ENCODE assay signal across 1 cellular context in genomic region chr18:50281295-50281971, GRCh38.
A peak's percentile ranks its signal among the peaks of the same experiment; 100 is the strongest.
TF ChIP-seq lines count a peak whose summit lies in the region.

A gene with protein sequence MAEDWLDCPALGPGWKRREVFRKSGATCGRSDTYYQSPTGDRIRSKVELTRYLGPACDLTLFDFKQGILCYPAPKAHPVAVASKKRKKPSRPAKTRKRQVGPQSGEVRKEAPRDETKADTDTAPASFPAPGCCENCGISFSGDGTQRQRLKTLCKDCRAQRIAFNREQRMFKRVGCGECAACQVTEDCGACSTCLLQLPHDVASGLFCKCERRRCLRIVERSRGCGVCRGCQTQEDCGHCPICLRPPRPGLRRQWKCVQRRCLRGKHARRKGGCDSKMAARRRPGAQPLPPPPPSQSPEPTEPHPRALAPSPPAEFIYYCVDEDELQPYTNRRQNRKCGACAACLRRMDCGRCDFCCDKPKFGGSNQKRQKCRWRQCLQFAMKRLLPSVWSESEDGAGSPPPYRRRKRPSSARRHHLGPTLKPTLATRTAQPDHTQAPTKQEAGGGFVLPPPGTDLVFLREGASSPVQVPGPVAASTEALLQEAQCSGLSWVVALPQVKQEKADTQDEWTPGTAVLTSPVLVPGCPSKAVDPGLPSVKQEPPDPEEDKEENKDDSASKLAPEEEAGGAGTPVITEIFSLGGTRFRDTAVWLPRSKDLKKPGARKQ (minus strand): TSS chr18:50281523. CDS start chr18:50279992, 1,531 bp downstream.

TF ChIP-seq in K562, 482 proteins besides CTCF, POLR2A, EP300 and RAD21 (continued from another document and continues in another):
- TF ChIP-seq CTBP1 (IDR thresholded peaks at IDR 0.05; ENCODE audit: borderline replicate concordance) = peak; percentile 49; the same call in 1 of the 2 replicates
- TF ChIP-seq ZNF140 (CRISPR knock-in tag; IDR thresholded peaks at IDR 0.05) = no peak
- TF ChIP-seq ZNF395 (CRISPR knock-in tag; IDR thresholded peaks at IDR 0.05) = no peak
- peak in 1 of 2 experiments; percentile 88; a peak in 2 of 4 replicates for TF ChIP-seq HDAC1 (IDR thresholded peaks at IDR 0.05)
- TF ChIP-seq ZBTB12 (CRISPR knock-in tag; IDR thresholded peaks at IDR 0.05) = no peak
- TF ChIP-seq SRF (CRISPR knock-in tag; IDR thresholded peaks at IDR 0.05) = peak in 1 of 2 experiments; percentile 89; a peak in 2 of 4 replicates
- TF ChIP-seq CREB1 (IDR thresholded peaks at IDR 0.05) = no peak; the same call in 1 of the 2 replicates
- peak; percentile 52; the same call in 1 of the 2 replicates for TF ChIP-seq CREB1 (CRISPR knock-in tag; IDR thresholded peaks at IDR 0.05)
- TF ChIP-seq RBM14 (IDR thresholded peaks at IDR 0.05; ENCODE audit: borderline replicate concordance, insufficient read depth, low read depth, low read length) = no peak
- peak; percentile 34 for TF ChIP-seq PCBP1 (IDR thresholded peaks at IDR 0.05; ENCODE audit: low read depth, low read length, poor library complexity, severe bottlenecking)
- TF ChIP-seq, protein P1, sequence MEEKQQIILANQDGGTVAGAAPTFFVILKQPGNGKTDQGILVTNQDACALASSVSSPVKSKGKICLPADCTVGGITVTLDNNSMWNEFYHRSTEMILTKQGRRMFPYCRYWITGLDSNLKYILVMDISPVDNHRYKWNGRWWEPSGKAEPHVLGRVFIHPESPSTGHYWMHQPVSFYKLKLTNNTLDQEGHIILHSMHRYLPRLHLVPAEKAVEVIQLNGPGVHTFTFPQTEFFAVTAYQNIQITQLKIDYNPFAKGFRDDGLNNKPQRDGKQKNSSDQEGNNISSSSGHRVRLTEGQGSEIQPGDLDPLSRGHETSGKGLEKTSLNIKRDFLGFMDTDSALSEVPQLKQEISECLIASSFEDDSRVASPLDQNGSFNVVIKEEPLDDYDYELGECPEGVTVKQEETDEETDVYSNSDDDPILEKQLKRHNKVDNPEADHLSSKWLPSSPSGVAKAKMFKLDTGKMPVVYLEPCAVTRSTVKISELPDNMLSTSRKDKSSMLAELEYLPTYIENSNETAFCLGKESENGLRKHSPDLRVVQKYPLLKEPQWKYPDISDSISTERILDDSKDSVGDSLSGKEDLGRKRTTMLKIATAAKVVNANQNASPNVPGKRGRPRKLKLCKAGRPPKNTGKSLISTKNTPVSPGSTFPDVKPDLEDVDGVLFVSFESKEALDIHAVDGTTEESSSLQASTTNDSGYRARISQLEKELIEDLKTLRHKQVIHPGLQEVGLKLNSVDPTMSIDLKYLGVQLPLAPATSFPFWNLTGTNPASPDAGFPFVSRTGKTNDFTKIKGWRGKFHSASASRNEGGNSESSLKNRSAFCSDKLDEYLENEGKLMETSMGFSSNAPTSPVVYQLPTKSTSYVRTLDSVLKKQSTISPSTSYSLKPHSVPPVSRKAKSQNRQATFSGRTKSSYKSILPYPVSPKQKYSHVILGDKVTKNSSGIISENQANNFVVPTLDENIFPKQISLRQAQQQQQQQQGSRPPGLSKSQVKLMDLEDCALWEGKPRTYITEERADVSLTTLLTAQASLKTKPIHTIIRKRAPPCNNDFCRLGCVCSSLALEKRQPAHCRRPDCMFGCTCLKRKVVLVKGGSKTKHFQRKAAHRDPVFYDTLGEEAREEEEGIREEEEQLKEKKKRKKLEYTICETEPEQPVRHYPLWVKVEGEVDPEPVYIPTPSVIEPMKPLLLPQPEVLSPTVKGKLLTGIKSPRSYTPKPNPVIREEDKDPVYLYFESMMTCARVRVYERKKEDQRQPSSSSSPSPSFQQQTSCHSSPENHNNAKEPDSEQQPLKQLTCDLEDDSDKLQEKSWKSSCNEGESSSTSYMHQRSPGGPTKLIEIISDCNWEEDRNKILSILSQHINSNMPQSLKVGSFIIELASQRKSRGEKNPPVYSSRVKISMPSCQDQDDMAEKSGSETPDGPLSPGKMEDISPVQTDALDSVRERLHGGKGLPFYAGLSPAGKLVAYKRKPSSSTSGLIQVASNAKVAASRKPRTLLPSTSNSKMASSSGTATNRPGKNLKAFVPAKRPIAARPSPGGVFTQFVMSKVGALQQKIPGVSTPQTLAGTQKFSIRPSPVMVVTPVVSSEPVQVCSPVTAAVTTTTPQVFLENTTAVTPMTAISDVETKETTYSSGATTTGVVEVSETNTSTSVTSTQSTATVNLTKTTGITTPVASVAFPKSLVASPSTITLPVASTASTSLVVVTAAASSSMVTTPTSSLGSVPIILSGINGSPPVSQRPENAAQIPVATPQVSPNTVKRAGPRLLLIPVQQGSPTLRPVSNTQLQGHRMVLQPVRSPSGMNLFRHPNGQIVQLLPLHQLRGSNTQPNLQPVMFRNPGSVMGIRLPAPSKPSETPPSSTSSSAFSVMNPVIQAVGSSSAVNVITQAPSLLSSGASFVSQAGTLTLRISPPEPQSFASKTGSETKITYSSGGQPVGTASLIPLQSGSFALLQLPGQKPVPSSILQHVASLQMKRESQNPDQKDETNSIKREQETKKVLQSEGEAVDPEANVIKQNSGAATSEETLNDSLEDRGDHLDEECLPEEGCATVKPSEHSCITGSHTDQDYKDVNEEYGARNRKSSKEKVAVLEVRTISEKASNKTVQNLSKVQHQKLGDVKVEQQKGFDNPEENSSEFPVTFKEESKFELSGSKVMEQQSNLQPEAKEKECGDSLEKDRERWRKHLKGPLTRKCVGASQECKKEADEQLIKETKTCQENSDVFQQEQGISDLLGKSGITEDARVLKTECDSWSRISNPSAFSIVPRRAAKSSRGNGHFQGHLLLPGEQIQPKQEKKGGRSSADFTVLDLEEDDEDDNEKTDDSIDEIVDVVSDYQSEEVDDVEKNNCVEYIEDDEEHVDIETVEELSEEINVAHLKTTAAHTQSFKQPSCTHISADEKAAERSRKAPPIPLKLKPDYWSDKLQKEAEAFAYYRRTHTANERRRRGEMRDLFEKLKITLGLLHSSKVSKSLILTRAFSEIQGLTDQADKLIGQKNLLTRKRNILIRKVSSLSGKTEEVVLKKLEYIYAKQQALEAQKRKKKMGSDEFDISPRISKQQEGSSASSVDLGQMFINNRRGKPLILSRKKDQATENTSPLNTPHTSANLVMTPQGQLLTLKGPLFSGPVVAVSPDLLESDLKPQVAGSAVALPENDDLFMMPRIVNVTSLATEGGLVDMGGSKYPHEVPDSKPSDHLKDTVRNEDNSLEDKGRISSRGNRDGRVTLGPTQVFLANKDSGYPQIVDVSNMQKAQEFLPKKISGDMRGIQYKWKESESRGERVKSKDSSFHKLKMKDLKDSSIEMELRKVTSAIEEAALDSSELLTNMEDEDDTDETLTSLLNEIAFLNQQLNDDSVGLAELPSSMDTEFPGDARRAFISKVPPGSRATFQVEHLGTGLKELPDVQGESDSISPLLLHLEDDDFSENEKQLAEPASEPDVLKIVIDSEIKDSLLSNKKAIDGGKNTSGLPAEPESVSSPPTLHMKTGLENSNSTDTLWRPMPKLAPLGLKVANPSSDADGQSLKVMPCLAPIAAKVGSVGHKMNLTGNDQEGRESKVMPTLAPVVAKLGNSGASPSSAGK (IDR thresholded peaks at IDR 0.05) = peak; percentile 91
- peak; percentile 89 for TF ChIP-seq NR2C2 (CRISPR knock-in tag; IDR thresholded peaks at IDR 0.05)
- peak; percentile 98 for TF ChIP-seq NR2C2 (tag; IDR thresholded peaks at IDR 0.05)
- TF ChIP-seq ZBTB1 (CRISPR knock-in tag; IDR thresholded peaks at IDR 0.05; ENCODE audit: borderline replicate concordance, low read depth) = peak; percentile 76; the same call in 1 of the 2 replicates
- TF ChIP-seq ZNF766 (CRISPR knock-in tag; conservative IDR thresholded peaks at IDR 0.05) = peak; percentile 60; the same call in 1 of the 2 replicates
- TF ChIP-seq SREBF2 (CRISPR knock-in tag; IDR thresholded peaks at IDR 0.05) = no peak
- TF ChIP-seq NEUROD1 (IDR thresholded peaks at IDR 0.05; ENCODE audit: borderline replicate concordance, low read depth, low read length, partially characterized antibody) = peak; percentile 13
- TF ChIP-seq ZNF12 (CRISPR knock-in tag; IDR thresholded peaks at IDR 0.05) = 0 out of 2 replicates have a peak, but pooled peaks have one; percentile 69
- TF ChIP-seq, protein P2, sequence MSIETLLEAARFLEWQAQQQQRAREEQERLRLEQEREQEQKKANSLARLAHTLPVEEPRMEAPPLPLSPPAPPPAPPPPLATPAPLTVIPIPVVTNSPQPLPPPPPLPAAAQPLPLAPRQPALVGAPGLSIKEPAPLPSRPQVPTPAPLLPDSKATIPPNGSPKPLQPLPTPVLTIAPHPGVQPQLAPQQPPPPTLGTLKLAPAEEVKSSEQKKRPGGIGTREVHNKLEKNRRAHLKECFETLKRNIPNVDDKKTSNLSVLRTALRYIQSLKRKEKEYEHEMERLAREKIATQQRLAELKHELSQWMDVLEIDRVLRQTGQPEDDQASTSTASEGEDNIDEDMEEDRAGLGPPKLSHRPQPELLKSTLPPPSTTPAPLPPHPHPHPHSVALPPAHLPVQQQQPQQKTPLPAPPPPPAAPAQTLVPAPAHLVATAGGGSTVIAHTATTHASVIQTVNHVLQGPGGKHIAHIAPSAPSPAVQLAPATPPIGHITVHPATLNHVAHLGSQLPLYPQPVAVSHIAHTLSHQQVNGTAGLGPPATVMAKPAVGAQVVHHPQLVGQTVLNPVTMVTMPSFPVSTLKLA (conservative IDR thresholded peaks at IDR 0.05) = peak; percentile 75 to 77
- TF ChIP-seq BACH1 (tag; IDR thresholded peaks at IDR 0.05) = no peak
- peak; percentile 35 for TF ChIP-seq JUND (IDR thresholded peaks at IDR 0.05; ENCODE audit: borderline replicate concordance, low read depth, low read length)
- TF ChIP-seq JUND (tag; IDR thresholded peaks at IDR 0.05; ENCODE audit: borderline replicate concordance, low read depth, low read length) = no peak
- TF ChIP-seq ZKSCAN1 (IDR thresholded peaks at IDR 0.05; ENCODE audit: low read depth, low read length) = no peak
- no peak for TF ChIP-seq ZNF253 (CRISPR knock-in tag; conservative IDR thresholded peaks at IDR 0.05)
- TF ChIP-seq ZNF699 (CRISPR knock-in tag; IDR thresholded peaks at IDR 0.05; ENCODE audit: insufficient replicate concordance) = no peak
- peak in 1 of 2 experiments; percentile 68; a peak in 1 of 4 replicates for TF ChIP-seq TEAD1 (CRISPR knock-in tag; IDR thresholded peaks at IDR 0.05)
- peak in 1 of 2 experiments; percentile 45; a peak in 1 of 4 replicates for TF ChIP-seq FOXA3 (CRISPR knock-in tag; conservative IDR thresholded peaks at IDR 0.05 in 1 of 2, IDR thresholded peaks at IDR 0.05 in 1 of 2)
- 0 out of 2 replicates have a peak, but pooled peaks have one; percentile 30 for TF ChIP-seq SOX6 (IDR thresholded peaks at IDR 0.05)
- peak; percentile 92 for TF ChIP-seq PHF8 (IDR thresholded peaks at IDR 0.05; ENCODE audit: borderline replicate concordance, low read length)
- TF ChIP-seq KDM5B (IDR thresholded peaks at IDR 0.05; ENCODE audit: insufficient replicate concordance, low read depth, low read length) = peak; percentile 88
- TF ChIP-seq C11orf30 (IDR thresholded peaks at IDR 0.05; ENCODE audit: low read depth) = no peak
- TF ChIP-seq PTTG1 (tag; IDR thresholded peaks at IDR 0.05; ENCODE audit: low read depth) = no peak
- TF ChIP-seq TAF9B (IDR thresholded peaks at IDR 0.05; ENCODE audit: partially characterized antibody) = peak; percentile 80
- TF ChIP-seq NFE2 (IDR thresholded peaks at IDR 0.05; ENCODE audit: low read depth) = no peak
- no peak for TF ChIP-seq BDP1 (IDR thresholded peaks at IDR 0.05; ENCODE audit: insufficient read depth, insufficient read length)
- peak; percentile 88 for TF ChIP-seq MYC (IDR thresholded peaks at IDR 0.05; ENCODE audit: low read depth, low read length)
- TF ChIP-seq MYC (CRISPR knock-in tag; IDR thresholded peaks at IDR 0.05; ENCODE audit: borderline replicate concordance, low read depth) = no peak
- TF ChIP-seq ZNF146 (CRISPR knock-in tag; IDR thresholded peaks at IDR 0.05; ENCODE audit: unreplicated experiment) = no peak
- peak; percentile 42; the same call in 1 of the 2 replicates for TF ChIP-seq CHD2 (IDR thresholded peaks at IDR 0.05; ENCODE audit: low read depth, low read length)
- no peak for TF ChIP-seq ZNF133 (CRISPR knock-in tag; IDR thresholded peaks at IDR 0.05)
- TF ChIP-seq ATF1 (CRISPR knock-in tag; IDR thresholded peaks at IDR 0.05) = no peak
- peak; percentile 72 for TF ChIP-seq ATF1 (tag; IDR thresholded peaks at IDR 0.05)
- peak; percentile 91 for TF ChIP-seq BHLHE40 (IDR thresholded peaks at IDR 0.05; ENCODE audit: low read length)
- TF ChIP-seq CHD1 (IDR thresholded peaks at IDR 0.05; ENCODE audit: low read length) = no peak
- TF ChIP-seq HSF4 (CRISPR knock-in tag; IDR thresholded peaks at IDR 0.05; ENCODE audit: borderline replicate concordance) = no peak
- peak; percentile 58 for TF ChIP-seq TAF1 (IDR thresholded peaks at IDR 0.05; ENCODE audit: control insufficient read depth, extremely low read depth, insufficient read depth, low read length, severe bottlenecking)
